34 cellular contexts compared by ENCODE assay signal in genomic region chr10:59155556-59155955, GRCh38.
"Had no signal": no experiment of that assay in that cellular context is flagged by ENCODE, and none has a peak within 500 bp of the region (broad histone marks: within the 10 kb centered on the region; RNA-seq: fewer than 3 reads in every experiment).

No MANE protein-coding gene starts in this region.

- H3K9me3 ChIP-seq: MG63 had no signal

- H3K36me3 ChIP-seq: MG63 had no signal

- H3K4me3 ChIP-seq: MG63 had no signal

- DNase-seq: Karpas-422, Kasumi-1, MG63, MM.1S, MV-4-11, NCI-H1048, NCI-H1092, NCI-H1092 treated with DMSO at 0.1 percent for 48 hours, NCI-H1105, NCI-H1105 treated with DMSO at 0.1 percent for 48 hours, NCI-H1417, NCI-H1417 treated with DMSO at 0.1 percent for 48 hours, NCI-H1436, NCI-H1436 treated with DMSO at 0.1 percent for 48 hours, NCI-H146, NCI-H1694, NCI-H1694 treated with DMSO at 0.1 percent for 48 hours, NCI-H187, NCI-H187 treated with DMSO at 0.1 percent for 48 hours, NCI-H1930, NCI-H2029, NCI-H2029 treated with DMSO at 0.1 percent for 48 hours, NCI-H2081, NCI-H2081 treated with DMSO at 0.1 percent for 48 hours, NCI-H2107, NCI-H2171, NCI-H2171 treated with DMSO at 0.1 percent for 48 hours, NCI-H2227 treated with DMSO at 0.1 percent for 48 hours, NCI-H226, NCI-H345, NCI-H446, NCI-H446 treated with DMSO at 0.1 percent for 48 hours, NCI-H510A, NCI-H510A treated with DMSO at 0.1 percent for 48 hours had no signal
